Comparison of ENCODE assay signal across 11 cellular contexts in genomic region chr1:236904874-236905741, GRCh38.
DNase-seq lines count a peak whose midpoint lies in the region; ATAC-seq, FAIRE-seq and TF ChIP-seq lines count a peak whose summit lies in the region.
"Had no signal": no experiment of that assay in that cellular context is flagged by ENCODE, and none has a peak within 500 bp of the region (broad histone marks: within the 10 kb centered on the region; RNA-seq: fewer than 3 reads in every experiment).

No MANE protein-coding gene starts in this region.

- H3K36me3 ChIP-seq in spleen, result peaks cover 0 to 25% (median 6%) of the 10 kb centered on the region in 6 donors

- H3K27me3 Mint-ChIP-seq in activated naive CD4-positive, alpha-beta T cell treated with anti-CD3 and anti-CD28 coated beads, Interleukin-2, amount 50 U/mL, for 24 hours, result no peaks in the 10 kb centered on the region
- H3K27me3 Mint-ChIP-seq in stimulated activated naive CD8-positive, alpha-beta T cell treated with anti-CD3 and anti-CD28 coated beads, Interleukin-15, amount 100 ng/mL, for 72 hours, result no peaks in the 10 kb centered on the region

- TF ChIP-seq CTCF in spleen (IDR thresholded peaks at IDR 0.05 in 8 of 11, conservative IDR thresholded peaks at IDR 0.05 in 3 of 11), result no peak

- no peaks in the 10 kb centered on the region for H3K27me3 ChIP-seq in spleen (replicated peaks in 1 of 7)

- no peak overlapping the region for H3K4me3 Mint-ChIP-seq in activated naive CD4-positive, alpha-beta T cell treated with anti-CD3 and anti-CD28 coated beads, Interleukin-2, amount 50 U/mL, for 24 hours
- no peak overlapping the region for H3K4me3 Mint-ChIP-seq in stimulated activated naive CD8-positive, alpha-beta T cell treated with anti-CD3 and anti-CD28 coated beads, Interleukin-15, amount 100 ng/mL, for 72 hours
- H3K4me3 Mint-ChIP-seq: naive B cell had no signal

- intact Hi-C loops in spleen (cut with DNase I; ENCODE audit: low total_unique reads), result no loop called here

- peaks cover 0 to 19% (median 9%) of the 10 kb centered on the region in 8 donors for H3K9me3 ChIP-seq in spleen
- H3K9me3 ChIP-seq: Caco-2 had no signal

- H3K36me3 Mint-ChIP-seq in activated naive CD4-positive, alpha-beta T cell treated with anti-CD3 and anti-CD28 coated beads, Interleukin-2, amount 50 U/mL, for 24 hours, result peaks cover 15% of the 10 kb centered on the region

- WGBS in spleen, 5 donors, result 85 to 96% (median 90%) methylated on average over 5 of the region's 5 CpGs

- no peak overlapping the region for H3K4me3 ChIP-seq in spleen

- no peaks in the 10 kb centered on the region for H3K4me1 ChIP-seq in spleen

- peak; percentile 96 for FAIRE-seq in RCC 7860 (lab: Jason Lieb, UNC)

- peaks cover 10% of the 10 kb centered on the region for H3K9me3 Mint-ChIP-seq in activated naive CD4-positive, alpha-beta T cell treated with anti-CD3 and anti-CD28 coated beads, Interleukin-2, amount 50 U/mL, for 24 hours
- H3K9me3 Mint-ChIP-seq in stimulated activated naive CD8-positive, alpha-beta T cell treated with anti-CD3 and anti-CD28 coated beads, Interleukin-15, amount 100 ng/mL, for 72 hours, result peaks cover 9 to 36% of the 10 kb centered on the region in 2 donors

- ATAC-seq in stimulated activated naive CD8-positive, alpha-beta T cell treated with anti-CD3 and anti-CD28 coated beads, Interleukin-15, amount 100 ng/mL, for 72 hours, result peak; percentile 85
- ATAC-seq in GM21717 (IDR thresholded peaks at IDR 0.05; ENCODE audit: unreplicated experiment), result no peak

- DNase-seq in activated naive CD4-positive, alpha-beta T cell treated with anti-CD3 and anti-CD28 coated beads, Interleukin-2, amount 50 U/mL, for 16 hours, result no peak
- peak; percentile 95 for DNase-seq in RCC 7860 (ENCODE audit: low spot score)
- DNase-seq in fibroblast of peridontal ligament (ENCODE audit: extremely low read depth), result peak; percentile 58
- DNase-seq in stimulated activated naive CD8-positive, alpha-beta T cell treated with anti-CD3 and anti-CD28 coated beads, Interleukin-15, amount 100 ng/mL, for 72 hours, result no peak
- DNase-seq in mesenteric fat pad (ENCODE audit: low spot score), result no peak
- DNase-seq in spleen, result no peak
- DNase-seq: naive B cell, NCI-H524 had no signal

- no peak overlapping the region for H3K27ac ChIP-seq in spleen

- TF ChIP-seq POLR2A in spleen (IDR thresholded peaks at IDR 0.05), result no peak

- H3K27ac Mint-ChIP-seq in activated naive CD4-positive, alpha-beta T cell treated with anti-CD3 and anti-CD28 coated beads, Interleukin-2, amount 50 U/mL, for 24 hours, result peak overlapping the region; percentile 15
- no peak overlapping the region for H3K27ac Mint-ChIP-seq in stimulated activated naive CD8-positive, alpha-beta T cell treated with anti-CD3 and anti-CD28 coated beads, Interleukin-15, amount 100 ng/mL, for 72 hours

- peaks cover 7% of the 10 kb centered on the region for H3K4me1 Mint-ChIP-seq in activated naive CD4-positive, alpha-beta T cell treated with anti-CD3 and anti-CD28 coated beads, Interleukin-2, amount 50 U/mL, for 24 hours
- H3K4me1 Mint-ChIP-seq in stimulated activated naive CD8-positive, alpha-beta T cell treated with anti-CD3 and anti-CD28 coated beads, Interleukin-15, amount 100 ng/mL, for 72 hours, result peaks cover 9% of the 10 kb centered on the region

Comparison
In these comparisons a context has a peak if more than half of its experiments do, and no peak if none do; other contexts are left out.
1. DNase-seq: peak in RCC 7860 (single experiment) and fibroblast of peridontal ligament (single experiment); none in activated naive CD4-positive, alpha-beta T cell treated with anti-CD3 and anti-CD28 coated beads, Interleukin-2, amount 50 U/mL, for 16 hours (single experiment), stimulated activated naive CD8-positive, alpha-beta T cell treated with anti-CD3 and anti-CD28 coated beads, Interleukin-15, amount 100 ng/mL, for 72 hours (0 of 2), mesenteric fat pad (single experiment) and spleen (single experiment).